18 cellular contexts compared by ENCODE assay signal in the genomic region with DNA sequence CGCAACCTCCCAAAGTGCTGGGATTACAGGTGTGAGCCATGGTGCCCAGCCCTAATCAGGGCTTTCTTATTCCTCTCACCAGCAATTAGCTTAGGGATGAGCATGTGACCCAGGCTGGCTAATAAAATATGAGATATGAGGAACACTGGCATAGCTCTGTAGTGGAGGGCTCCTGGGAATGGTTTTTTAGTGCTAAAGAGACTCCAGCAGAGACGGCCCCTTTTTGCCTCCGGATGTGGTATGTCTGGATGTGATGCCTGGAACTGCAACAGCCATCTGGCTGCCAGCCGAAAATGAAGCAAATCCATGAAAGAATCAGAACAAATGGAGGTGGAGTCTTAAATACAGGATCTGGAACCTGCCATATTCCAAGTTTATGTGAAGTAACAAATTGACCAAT.
DNase-seq lines count a peak whose midpoint lies in the region; ATAC-seq and TF ChIP-seq lines count a peak whose summit lies in the region.
"Had no signal": no experiment of that assay in that cellular context is flagged by ENCODE, and none has a peak within 500 bp of the region (broad histone marks: within the 10 kb centered on the region; RNA-seq: fewer than 3 reads in every experiment).

No MANE protein-coding gene starts in this region.

- POLR2A ChIA-PET in WTC11 (lab: Charles Lee), result no interaction called here

- no peak overlapping the region for H3K27ac Mint-ChIP-seq in WTC11
- H3K27ac Mint-ChIP-seq in type B pancreatic cell, result no peak overlapping the region
- H3K27ac Mint-ChIP-seq: activated CD8-positive, alpha-beta memory T cell treated with anti-CD3 and anti-CD28 coated beads, Interleukin-2, amount 10 ng/mL, durations not matched to agents 7 days and 5 days; activated naive CD4-positive, alpha-beta T cell treated with anti-CD3 and anti-CD28 coated beads, Interleukin-2, amount 10 ng/mL, durations not matched to agents 7 days and 5 days; neural progenitor cell; stimulated activated effector memory CD8-positive, alpha-beta T cell treated with anti-CD3 and anti-CD28 coated beads, Interleukin-12 subunit alpha, Interleukin-12 subunit beta, amount 100 ng/mL, for 72 hours had no signal

- H3K9me3 Mint-ChIP-seq in WTC11 (no peaks in the 10 kb centered on the region), type B pancreatic cell (no peaks in the 10 kb centered on the region)
- H3K9me3 Mint-ChIP-seq: activated naive CD4-positive, alpha-beta T cell treated with anti-CD3 and anti-CD28 coated beads, Interleukin-2, amount 10 ng/mL, durations not matched to agents 7 days and 5 days; central memory CD8-positive, alpha-beta T cell; neural progenitor cell; stimulated activated effector memory CD8-positive, alpha-beta T cell treated with anti-CD3 and anti-CD28 coated beads, Interleukin-12 subunit alpha, Interleukin-12 subunit beta, amount 100 ng/mL, for 72 hours had no signal

- TF ChIP-seq CTCF in WTC11 (IDR thresholded peaks at IDR 0.05) (no peak), fibroblast of the aortic adventitia (IDR thresholded peaks at IDR 0.05; ENCODE audit: insufficient read depth, low read length) (no peak), type B pancreatic cell (conservative IDR thresholded peaks at IDR 0.05) (no peak)

- H3K4me3 Mint-ChIP-seq in WTC11, result no peak overlapping the region
- H3K4me3 Mint-ChIP-seq in type B pancreatic cell, result no peak overlapping the region
- H3K4me3 Mint-ChIP-seq: activated CD8-positive, alpha-beta memory T cell treated with anti-CD3 and anti-CD28 coated beads, Interleukin-2, amount 10 ng/mL, durations not matched to agents 7 days and 5 days; activated naive CD4-positive, alpha-beta T cell treated with anti-CD3 and anti-CD28 coated beads, Interleukin-2, amount 10 ng/mL, durations not matched to agents 7 days and 5 days; central memory CD8-positive, alpha-beta T cell; neural progenitor cell; stimulated activated effector memory CD8-positive, alpha-beta T cell treated with anti-CD3 and anti-CD28 coated beads, Interleukin-12 subunit alpha, Interleukin-12 subunit beta, amount 100 ng/mL, for 72 hours had no signal

- H3K36me3 Mint-ChIP-seq in WTC11 (no peaks in the 10 kb centered on the region), type B pancreatic cell (no peaks in the 10 kb centered on the region)
- H3K36me3 Mint-ChIP-seq: activated CD8-positive, alpha-beta memory T cell treated with anti-CD3 and anti-CD28 coated beads, Interleukin-2, amount 10 ng/mL, durations not matched to agents 7 days and 5 days; activated naive CD4-positive, alpha-beta T cell treated with anti-CD3 and anti-CD28 coated beads, Interleukin-2, amount 10 ng/mL, durations not matched to agents 7 days and 5 days; neural progenitor cell; stimulated activated effector memory CD8-positive, alpha-beta T cell treated with anti-CD3 and anti-CD28 coated beads, Interleukin-12 subunit alpha, Interleukin-12 subunit beta, amount 100 ng/mL, for 72 hours had no signal

- ATAC-seq in WTC11, result peak; percentile 49
- ATAC-seq: activated CD8-positive, alpha-beta memory T cell treated with anti-CD3 and anti-CD28 coated beads, Interleukin-2, amount 10 ng/mL, durations not matched to agents 7 days and 5 days; right cardiac atrium; stimulated activated effector memory CD8-positive, alpha-beta T cell treated with anti-CD3 and anti-CD28 coated beads, Interleukin-12 subunit alpha, Interleukin-12 subunit beta, amount 100 ng/mL, for 72 hours had no signal

- H3K27me3 Mint-ChIP-seq in WTC11 (ENCODE audit: low read depth), result no peaks in the 10 kb centered on the region; the same call in 1 of the 2 replicates
- peaks cover 3% of the 10 kb centered on the region for H3K27me3 Mint-ChIP-seq in type B pancreatic cell
- H3K27me3 Mint-ChIP-seq: activated CD8-positive, alpha-beta memory T cell treated with anti-CD3 and anti-CD28 coated beads, Interleukin-2, amount 10 ng/mL, durations not matched to agents 7 days and 5 days; activated naive CD4-positive, alpha-beta T cell treated with anti-CD3 and anti-CD28 coated beads, Interleukin-2, amount 10 ng/mL, durations not matched to agents 7 days and 5 days had no signal

- H3K4me1 Mint-ChIP-seq in WTC11 (peaks cover 24% of the 10 kb centered on the region), type B pancreatic cell (ENCODE audit: unreplicated experiment) (no peaks in the 10 kb centered on the region)
- H3K4me1 Mint-ChIP-seq: central memory CD8-positive, alpha-beta T cell; stimulated activated effector memory CD8-positive, alpha-beta T cell treated with anti-CD3 and anti-CD28 coated beads, Interleukin-12 subunit alpha, Interleukin-12 subunit beta, amount 100 ng/mL, for 72 hours had no signal

- CTCF ChIA-PET in WTC11 (lab: Charles Lee), result interaction anchor here (0.7 kb wide), 1 partner anchor 128 kb away, joined by 4 read pairs; no protein-coding TSS in a partner anchor

- peak; percentile 70 for DNase-seq in H4 (ENCODE audit: low spot score)
- DNase-seq in WTC11 (ENCODE audit: low spot score), result no peak
- DNase-seq in fibroblast of the aortic adventitia (ENCODE audit: low read depth), result peak; percentile 95
- DNase-seq in DMS53 (lab: John Stamatoyannopoulos, UW), result no peak
- DNase-seq in type B pancreatic cell (ENCODE audit: extremely low spot score, unreplicated experiment), result no peak
- DNase-seq in activated CD4-positive, CD25-positive, alpha-beta regulatory T cell (lab: John Stamatoyannopoulos, UW), result no peak
- no peak for DNase-seq in stimulated activated CD4-positive, alpha-beta T cell treated with anti-CD3 and anti-CD28 coated beads, Interleukin-2, amount 100 ng/mL, for 24 hours
- DNase-seq: activated CD8-positive, alpha-beta memory T cell treated with anti-CD3 and anti-CD28 coated beads, Interleukin-2, amount 10 ng/mL, durations not matched to agents 7 days and 5 days; activated naive CD4-positive, alpha-beta T cell treated with anti-CD3 and anti-CD28 coated beads, Interleukin-2, amount 10 ng/mL, durations not matched to agents 7 days and 5 days; NK-92 treated with Interleukin-12 subunit alpha and Interleukin-12 subunit beta, amount 100 ng/mL, for 24 hours; SIG-M5; stimulated activated CD4-positive, alpha-beta T cell treated with anti-CD3 and anti-CD28 coated beads, Interleukin-4, amount 100 ng/mL, for 24 hours had no signal

- H3K4me3 ChIP-seq in fibroblast of the aortic adventitia (ENCODE audit: low read depth, low read length), result no peak overlapping the region
- H3K4me3 ChIP-seq: lung, neural progenitor cell, vagina had no signal

TF ChIP-seq in WTC11, 78 proteins besides CTCF, POLR2A, EP300 and RAD21:
- TF ChIP-seq FOXP1 (CRISPR knock-in tag; IDR thresholded peaks at IDR 0.05; ENCODE audit: borderline replicate concordance) (no peak), USF2 (CRISPR knock-in tag; IDR thresholded peaks at IDR 0.05) (no peak)
- TF ChIP-seq, protein P1, sequence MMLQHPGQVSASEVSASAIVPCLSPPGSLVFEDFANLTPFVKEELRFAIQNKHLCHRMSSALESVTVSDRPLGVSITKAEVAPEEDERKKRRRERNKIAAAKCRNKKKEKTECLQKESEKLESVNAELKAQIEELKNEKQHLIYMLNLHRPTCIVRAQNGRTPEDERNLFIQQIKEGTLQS (CRISPR knock-in tag; conservative IDR thresholded peaks at IDR 0.05), result no peak
- TF ChIP-seq, protein P2, sequence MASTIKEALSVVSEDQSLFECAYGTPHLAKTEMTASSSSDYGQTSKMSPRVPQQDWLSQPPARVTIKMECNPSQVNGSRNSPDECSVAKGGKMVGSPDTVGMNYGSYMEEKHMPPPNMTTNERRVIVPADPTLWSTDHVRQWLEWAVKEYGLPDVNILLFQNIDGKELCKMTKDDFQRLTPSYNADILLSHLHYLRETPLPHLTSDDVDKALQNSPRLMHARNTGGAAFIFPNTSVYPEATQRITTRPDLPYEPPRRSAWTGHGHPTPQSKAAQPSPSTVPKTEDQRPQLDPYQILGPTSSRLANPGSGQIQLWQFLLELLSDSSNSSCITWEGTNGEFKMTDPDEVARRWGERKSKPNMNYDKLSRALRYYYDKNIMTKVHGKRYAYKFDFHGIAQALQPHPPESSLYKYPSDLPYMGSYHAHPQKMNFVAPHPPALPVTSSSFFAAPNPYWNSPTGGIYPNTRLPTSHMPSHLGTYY (CRISPR knock-in tag; IDR thresholded peaks at IDR 0.05), result no peak
- TF ChIP-seq, protein P3, sequence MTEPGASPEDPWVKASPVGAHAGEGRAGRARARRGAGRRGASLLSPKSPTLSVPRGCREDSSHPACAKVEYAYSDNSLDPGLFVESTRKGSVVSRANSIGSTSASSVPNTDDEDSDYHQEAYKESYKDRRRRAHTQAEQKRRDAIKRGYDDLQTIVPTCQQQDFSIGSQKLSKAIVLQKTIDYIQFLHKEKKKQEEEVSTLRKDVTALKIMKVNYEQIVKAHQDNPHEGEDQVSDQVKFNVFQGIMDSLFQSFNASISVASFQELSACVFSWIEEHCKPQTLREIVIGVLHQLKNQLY (CRISPR knock-in tag; IDR thresholded peaks at IDR 0.05), result no peak
- TF ChIP-seq, protein P4, sequence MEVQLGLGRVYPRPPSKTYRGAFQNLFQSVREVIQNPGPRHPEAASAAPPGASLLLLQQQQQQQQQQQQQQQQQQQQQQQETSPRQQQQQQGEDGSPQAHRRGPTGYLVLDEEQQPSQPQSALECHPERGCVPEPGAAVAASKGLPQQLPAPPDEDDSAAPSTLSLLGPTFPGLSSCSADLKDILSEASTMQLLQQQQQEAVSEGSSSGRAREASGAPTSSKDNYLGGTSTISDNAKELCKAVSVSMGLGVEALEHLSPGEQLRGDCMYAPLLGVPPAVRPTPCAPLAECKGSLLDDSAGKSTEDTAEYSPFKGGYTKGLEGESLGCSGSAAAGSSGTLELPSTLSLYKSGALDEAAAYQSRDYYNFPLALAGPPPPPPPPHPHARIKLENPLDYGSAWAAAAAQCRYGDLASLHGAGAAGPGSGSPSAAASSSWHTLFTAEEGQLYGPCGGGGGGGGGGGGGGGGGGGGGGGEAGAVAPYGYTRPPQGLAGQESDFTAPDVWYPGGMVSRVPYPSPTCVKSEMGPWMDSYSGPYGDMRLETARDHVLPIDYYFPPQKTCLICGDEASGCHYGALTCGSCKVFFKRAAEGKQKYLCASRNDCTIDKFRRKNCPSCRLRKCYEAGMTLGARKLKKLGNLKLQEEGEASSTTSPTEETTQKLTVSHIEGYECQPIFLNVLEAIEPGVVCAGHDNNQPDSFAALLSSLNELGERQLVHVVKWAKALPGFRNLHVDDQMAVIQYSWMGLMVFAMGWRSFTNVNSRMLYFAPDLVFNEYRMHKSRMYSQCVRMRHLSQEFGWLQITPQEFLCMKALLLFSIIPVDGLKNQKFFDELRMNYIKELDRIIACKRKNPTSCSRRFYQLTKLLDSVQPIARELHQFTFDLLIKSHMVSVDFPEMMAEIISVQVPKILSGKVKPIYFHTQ (CRISPR knock-in tag; IDR thresholded peaks at IDR 0.05), result no peak

Comparison
In these comparisons a context has a peak if more than half of its experiments do, and no peak if none do; other contexts are left out.
1. DNase-seq: peak in H4 (single experiment) and fibroblast of the aortic adventitia (single experiment); none in WTC11 (single experiment), DMS53 (single experiment), type B pancreatic cell (single experiment), activated CD4-positive, CD25-positive, alpha-beta regulatory T cell (0 of 4) and stimulated activated CD4-positive, alpha-beta T cell treated with anti-CD3 and anti-CD28 coated beads, Interleukin-2, amount 100 ng/mL, for 24 hours (0 of 2).